In genomic region chr4:135073389-135073788, GRCh38 we compare ENCODE assay signal across 8 cellular contexts.
"Had no signal": no experiment of that assay in that cellular context is flagged by ENCODE, and none has a peak within 500 bp of the region (broad histone marks: within the 10 kb centered on the region; RNA-seq: fewer than 3 reads in every experiment).

No MANE protein-coding gene starts in this region.

- DNase-seq: GDM1, GF-D8 had no signal

- FAIRE-seq: G401.6, GM12878, GM12891, GM12892, GM18507, GM19239 had no signal

- H3K4me3 ChIP-seq: GM12878 had no signal

- ATAC-seq: GM12878 had no signal
